Comparison of ENCODE assay signal across 9 cellular contexts in genomic region chr20:62364911-62365736, GRCh38. TPM values are rescaled to one million over a fixed set of nuclear protein-coding genes. Genes with fewer than 3 reads are reported as not detected.
DNase-seq lines count a peak whose midpoint lies in the region; ATAC-seq and TF ChIP-seq lines count a peak whose summit lies in the region.
"Had no signal": no experiment of that assay in that cellular context is flagged by ENCODE, and none has a peak within 500 bp of the region (broad histone marks: within the 10 kb centered on the region; RNA-seq: fewer than 3 reads in every experiment).

No MANE protein-coding gene starts in this region.

- no peak overlapping the region for H2AK5ac ChIP-seq in H9 (ENCODE audit: insufficient read length, low read length)

- peak; percentile 38 for DNase-seq in H9
- DNase-seq in body of pancreas: peak in 3 of 4 donors; percentile 41 to 73 (median 54)
- DNase-seq in sigmoid colon: peak; percentile 91
- DNase-seq in retina: no peak
- no peak for DNase-seq in Kasumi-1 (lab: John Stamatoyannopoulos, UW)
- DNase-seq in KBM-7: no peak
- DNase-seq in NOMO-1 treated with dmso at 0.1 percent for 144 hours (lab: John Stamatoyannopoulos, UW; ENCODE audit: unreplicated experiment): no peak
- DNase-seq: NCI-H524 treated with DMSO at 0.1 percent for 48 hours had no signal

- intact Hi-C loops in body of pancreas (cut with DNase I) (no loop called here), sigmoid colon (cut with DNase I) (no loop called here)

- no peak overlapping the region; the same call in 1 of the 2 replicates for H3K4ac ChIP-seq in H9 (ENCODE audit: low read depth, low read length)

- TF ChIP-seq EP300 in sigmoid colon (IDR thresholded peaks at IDR 0.05): peak in 1 of 4 donors; percentile 37

- no peaks in the 10 kb centered on the region for H3K9me3 Mint-ChIP-seq in H9

- H3K4me1 ChIP-seq in H9 (ENCODE audit: insufficient read depth, low read length): peaks cover 9% of the 10 kb centered on the region; the same call in 1 of the 2 replicates
- peaks cover 89% of the 10 kb centered on the region for H3K4me1 ChIP-seq in body of pancreas
- H3K4me1 ChIP-seq in iPS-18a (ENCODE audit: control insufficient read depth, low read depth, low read length): peaks cover 62% of the 10 kb centered on the region
- H3K4me1 ChIP-seq in sigmoid colon: peaks cover 0 to 93% (median 85%) of the 10 kb centered on the region in 4 donors

- H2AFZ ChIP-seq in H9 (ENCODE audit: low read length): no peak overlapping the region

- peaks cover 20% of the 10 kb centered on the region for H3K23me2 ChIP-seq in H9 (ENCODE audit: insufficient read length, low read depth, low read length, poor library complexity, severe bottlenecking)

- peak overlapping the region; percentile 46 for H4K91ac ChIP-seq in H9 (ENCODE audit: insufficient read length, low read depth, low read length)

- no peaks in the 10 kb centered on the region; the same call in 1 of the 2 replicates for H3K27me3 Mint-ChIP-seq in H9 (ENCODE audit: low read depth)

- peaks cover 3% of the 10 kb centered on the region for H3K79me1 ChIP-seq in H9 (ENCODE audit: insufficient read depth, low read depth, low read length, poor library complexity, severe bottlenecking)

- H2BK20ac ChIP-seq in H9 (ENCODE audit: low read depth, low read length, poor library complexity, severe bottlenecking): no peak overlapping the region

- ATAC-seq in body of pancreas: no peak

- no peak overlapping the region for H2BK120ac ChIP-seq in H9 (ENCODE audit: low read depth, low read length, poor library complexity, severe bottlenecking)

- peak overlapping the region; percentile 58 for H3K4me2 ChIP-seq in H9 (ENCODE audit: insufficient read depth, insufficient read length, low read length)

- TF ChIP-seq POLR2A in body of pancreas (IDR thresholded peaks at IDR 0.05): peak in 1 of 3 donors; percentile 3
- TF ChIP-seq POLR2A in sigmoid colon (IDR thresholded peaks at IDR 0.05): peak; percentile 14 to 26

- no peak overlapping the region for H3T11ph ChIP-seq in H9 (ENCODE audit: low read length)

- peaks cover 35 to 58% of the 10 kb centered on the region in 2 experiments for H3K4me1 Mint-ChIP-seq in H9

- no peaks in the 10 kb centered on the region for H4K20me1 ChIP-seq in H9 (ENCODE audit: control insufficient read depth, insufficient read depth, insufficient read length)

- H3K56ac ChIP-seq in H9 (ENCODE audit: insufficient read length, low read depth, low read length): no peak overlapping the region

- H3K79me2 ChIP-seq in H9 (ENCODE audit: insufficient read depth, low read length): peaks cover 6% of the 10 kb centered on the region; the same call in 1 of the 2 replicates

- H3K4me3 ChIP-seq in body of pancreas: no peak overlapping the region
- H3K4me3 ChIP-seq in iPS-18a (ENCODE audit: low read length): peak overlapping the region; percentile 70
- peak overlapping the region; percentile 87 to 98 (median 95) for H3K4me3 ChIP-seq in sigmoid colon

- peak overlapping the region; percentile 63 to 74; a peak in 4 of 5 replicates for H3K4me3 Mint-ChIP-seq in H9

- H3K9ac ChIP-seq in H9 (ENCODE audit: extremely low read depth, insufficient read length, low read length) (no peak overlapping the region), iPS-18a (ENCODE audit: low read length) (no peak overlapping the region)

- H2BK15ac ChIP-seq in H9 (ENCODE audit: low read depth, low read length): no peak overlapping the region

- H2BK5ac ChIP-seq in H9 (ENCODE audit: insufficient read length, low read length): no peak overlapping the region

- H3K27ac Mint-ChIP-seq in H9: peak overlapping the region; percentile 28 to 82 (median 80); a peak in 5 of 7 replicates

- H3K18ac ChIP-seq in H9 (ENCODE audit: insufficient read length, low read depth, low read length): peak overlapping the region; percentile 13

- no peak overlapping the region for H2BK12ac ChIP-seq in H9 (ENCODE audit: insufficient read length, low read depth, low read length)

- no peak overlapping the region for H4K8ac ChIP-seq in H9 (replicated peaks; ENCODE audit: insufficient read length, low read depth, low read length)

- H3K9me3 ChIP-seq in H9 (ENCODE audit: control insufficient read depth, low read depth, low read length): no peaks in the 10 kb centered on the region
- H3K9me3 ChIP-seq in body of pancreas: no peaks in the 10 kb centered on the region
- no peaks in the 10 kb centered on the region for H3K9me3 ChIP-seq in iPS-18a (ENCODE audit: control insufficient read depth, low read depth, low read length)
- no peaks in the 10 kb centered on the region for H3K9me3 ChIP-seq in sigmoid colon

- no CpG with 5 or more reads among the region's 27 CpGs for WGBS in H9 (ENCODE audit: extremely low coverage, insufficient read length, low lambda C conversion rate)
- 43 to 70% methylated on average over 8 to 27 of the region's 27 CpGs for WGBS in body of pancreas, 2 donors
- WGBS in sigmoid colon, 2 donors: 45 to 76% methylated on average over 27 of the region's 27 CpGs

- no peak overlapping the region for H3K23ac ChIP-seq in H9 (ENCODE audit: insufficient read length, low read depth, low read length)

- no peaks in the 10 kb centered on the region for H3K36me3 ChIP-seq in body of pancreas (replicated peaks in 1 of 2; ENCODE audit: insufficient read depth in 1 of 2, low read depth in 2 of 2)
- no peaks in the 10 kb centered on the region for H3K36me3 ChIP-seq in iPS-18a (ENCODE audit: control insufficient read depth, low read depth, low read length)
- H3K36me3 ChIP-seq in sigmoid colon: peaks cover 0 to 15% (median 3%) of the 10 kb centered on the region in 4 donors

- H3K36me3 Mint-ChIP-seq in H9 (ENCODE audit: insufficient read depth in 1 of 3, low read depth in 3 of 3): peaks cover 0 to 2% (median 1%) of the 10 kb centered on the region in 3 experiments; a peak in 1 of 7 replicates

- H3K27me3 ChIP-seq in H9 (ENCODE audit: insufficient read depth, low read length): no peaks in the 10 kb centered on the region
- no peaks in the 10 kb centered on the region for H3K27me3 ChIP-seq in body of pancreas
- H3K27me3 ChIP-seq in iPS-18a (ENCODE audit: control insufficient read depth, insufficient read depth, low read length): no peaks in the 10 kb centered on the region
- no peaks in the 10 kb centered on the region for H3K27me3 ChIP-seq in sigmoid colon

- TF ChIP-seq CTCF in H9 (conservative IDR thresholded peaks at IDR 0.05) (no peak), body of pancreas (IDR thresholded peaks at IDR 0.05) (no peak), sigmoid colon (IDR thresholded peaks at IDR 0.05) (no peak)

- in situ Hi-C loops in KBM-7 (cut with MboI; ENCODE audit: low pct_unique_long_range_greater_than_20kb, low sequenced_read_pairs): no loop called here

- H3K27ac ChIP-seq in H9 (ENCODE audit: insufficient read length, low read depth, low read length) (no peak overlapping the region), body of pancreas (peak overlapping the region; percentile 55 to 88 (median 79)), iPS-18a (ENCODE audit: low read length) (no peak overlapping the region), sigmoid colon (peak overlapping the region; percentile 95 to 99 (median 98))

- no peak overlapping the region; the same call in 1 of the 2 replicates for H3K14ac ChIP-seq in H9 (ENCODE audit: insufficient read depth, low read length)

- H4K5ac ChIP-seq in H9 (ENCODE audit: insufficient read length, low read depth, low read length): no peak overlapping the region

RNA-seq across cellular contexts. Expression of gene LAMA5, which starts 2.0 kb away (rescaled TPM):
- total RNA-seq in H9 (2021): 200 and 201 TPM in 2 replicates
- 100 to 1,000 TPM; 115 to 185 TPM for total RNA-seq in body of pancreas
- 100 to 1,000 TPM in 3 of 4 donors, 10 to 100 TPM in 1; 53.5 to 409 (median 134) TPM for total RNA-seq in sigmoid colon
- 10 to 100 TPM in 1 of 3 donors, 1 to 10 TPM in 2; 1.8 to 56.5 (median 3.2) TPM for polyA plus RNA-seq in sigmoid colon

RNA-seq across cellular contexts. Expression of gene RPS21, which starts 21.8 kb away (rescaled TPM):
- total RNA-seq in H9 (2021): 1,715 and 1,736 TPM in 2 replicates
- 100 to 1,000 TPM; 654 to 656 TPM for total RNA-seq in body of pancreas
- 1,000 to 10,000 TPM; 2,383 to 8,235 (median 5,456) TPM for total RNA-seq in sigmoid colon
- 1,000 to 10,000 TPM; 2,794 to 6,260 (median 4,441) TPM for polyA plus RNA-seq in sigmoid colon

RNA-seq across cellular contexts. Expression of gene CABLES2, which starts 42.0 kb away (rescaled TPM):
- 10.8 and 11.0 TPM in 2 replicates for total RNA-seq in H9 (2021)
- total RNA-seq in body of pancreas: 1 to 10 TPM; 1.6 to 2.6 TPM
- 1 to 10 TPM; 1.8 to 6.5 (median 4.2) TPM for total RNA-seq in sigmoid colon
- 1 to 10 TPM; 3.5 to 6.9 (median 3.6) TPM for polyA plus RNA-seq in sigmoid colon

Comparison
In these comparisons a context has a peak if more than half of its experiments do, and no peak if none do; other contexts are left out.
1. DNase-seq: peak in H9 (single experiment), body of pancreas (3 of 4) and sigmoid colon (single experiment); none in retina (single experiment), Kasumi-1 (0 of 2), KBM-7 (single experiment) and NOMO-1 treated with dmso at 0.1 percent for 144 hours (single experiment).
2. H3K27ac ChIP-seq: peak in body of pancreas (4 of 4) and sigmoid colon (4 of 4); none in H9 (single experiment) and iPS-18a (single experiment).
3. H3K4me3 ChIP-seq: peak in iPS-18a (single experiment) and sigmoid colon (4 of 4); none in body of pancreas (0 of 2).